In genomic region chr16:50025544-50025931, GRCh38 we compare ENCODE assay signal across 8 cellular contexts. TPM values are rescaled to one million over a fixed set of nuclear protein-coding genes. Genes with fewer than 3 reads are reported as not detected.
DNase-seq lines count a peak whose midpoint lies in the region; ATAC-seq and TF ChIP-seq lines count a peak whose summit lies in the region.

No MANE protein-coding gene starts in this region.

- CTCF ChIA-PET in SK-N-SH (lab: Yijun Ruan, JAX) = interaction anchor here (0.6 to 3.4 kb wide), 64 partner anchors 8 to 781 kb away, joined by 3 to 82 read pairs (median 4); partner anchors contain the start of gene HEATR3

- no peaks in the 10 kb centered on the region for H3K27me3 ChIP-seq in SK-N-SH (ENCODE audit: insufficient read depth)
- H3K27me3 ChIP-seq in lung (ENCODE audit: control insufficient read depth, insufficient read depth) = no peaks in the 10 kb centered on the region
- H3K27me3 ChIP-seq in subcutaneous abdominal adipose tissue (ENCODE audit: control insufficient read depth in 5 of 5, insufficient read depth in 4 of 5, low read length in 5 of 5) = no peaks in the 10 kb centered on the region

- no peaks in the 10 kb centered on the region for H3F3A ChIP-seq in SK-N-SH (replicated peaks; ENCODE audit: insufficient read depth)

- peak overlapping the region; percentile 78 for H3K9ac ChIP-seq in SK-N-SH
- peak overlapping the region; percentile 90 to 98 (median 98) for H3K9ac ChIP-seq in subcutaneous abdominal adipose tissue (ENCODE audit: low read length in 5 of 5)

- H3K9me3 ChIP-seq in SK-N-SH (no peaks in the 10 kb centered on the region), lung (ENCODE audit: control insufficient read depth in 2 of 2, insufficient read depth in 1 of 2, low read length in 1 of 2) (no peaks in the 10 kb centered on the region), subcutaneous abdominal adipose tissue (ENCODE audit: control insufficient read depth in 5 of 5, low read length in 5 of 5) (no peaks in the 10 kb centered on the region)

- H3K4me2 ChIP-seq in SK-N-SH = peak overlapping the region; percentile 90

- TF ChIP-seq RAD21 in SK-N-SH (IDR thresholded peaks at IDR 0.05; ENCODE audit: low read length) = no peak

- H3K36me3 ChIP-seq in SK-N-SH (replicated peaks in 1 of 2; ENCODE audit: control insufficient read depth in 1 of 2, insufficient read depth in 2 of 2, low read length in 1 of 2) = peaks cover 23 to 25% of the 10 kb centered on the region in 2 experiments
- H3K36me3 ChIP-seq in lung (ENCODE audit: control insufficient read depth in 2 of 2, insufficient read depth in 2 of 2, low read length in 2 of 2) = no peaks in the 10 kb centered on the region
- peaks cover 0 to 7% (median 7%) of the 10 kb centered on the region in 5 donors for H3K36me3 ChIP-seq in subcutaneous abdominal adipose tissue (ENCODE audit: control insufficient read depth in 5 of 5, insufficient read depth in 5 of 5, low read length in 5 of 5)

- H4K20me1 ChIP-seq in SK-N-SH (ENCODE audit: insufficient read depth) = no peaks in the 10 kb centered on the region

- ATAC-seq in HG02973 (IDR thresholded peaks at IDR 0.05; ENCODE audit: unreplicated experiment) (peak; percentile 1), lung (ENCODE audit: insufficient read depth, low FRiP score) (peak; percentile 25)

- WGBS in SK-N-SH (ENCODE audit: low lambda C conversion rate) = under 1% methylated on average over 17 of the region's 17 CpGs
- 0% methylated on average over 17 of the region's 17 CpGs for WGBS in lung, 2 donors

- peak overlapping the region; percentile 89 for H2AFZ ChIP-seq in SK-N-SH (ENCODE audit: low read depth)

- DNase-seq in DMS 273 (lab: John Stamatoyannopoulos, UW; ENCODE audit: unreplicated experiment) (peak; percentile 65), DMS 273 treated with DMSO at 0.1 percent for 48 hours (lab: John Stamatoyannopoulos, UW) (no peak), SK-N-SH (no peak), lung (ENCODE audit: low spot score) (no peak), SK-N-DZ (ENCODE audit: low spot score) (no peak)
- DNase-seq in central memory CD4-positive, alpha-beta T cell = peak; percentile 37

- H3K4me1 ChIP-seq in SK-N-SH (ENCODE audit: control insufficient read depth in 1 of 2, insufficient read depth in 2 of 2, low read depth in 1 of 2, low read length in 1 of 2) = peaks cover 5 to 14% of the 10 kb centered on the region in 2 experiments; a peak in 3 of 4 replicates
- H3K4me1 ChIP-seq in lung (ENCODE audit: control insufficient read depth in 2 of 2, insufficient read depth in 2 of 2, low read length in 2 of 2) = peaks cover 0 to 3% of the 10 kb centered on the region in 2 donors
- H3K4me1 ChIP-seq in subcutaneous abdominal adipose tissue (ENCODE audit: control insufficient read depth in 5 of 5, insufficient read depth in 5 of 5, low read length in 5 of 5) = peaks cover 0 to 20% (median 18%) of the 10 kb centered on the region in 5 donors

- H3K4me3 ChIP-seq in SK-N-SH (ENCODE audit: low read depth in 2 of 2, low read length in 1 of 2) (peak overlapping the region; percentile 84 to 89), lung (peak overlapping the region; percentile 90), subcutaneous abdominal adipose tissue (ENCODE audit: low read depth in 1 of 5, low read length in 5 of 5) (peak overlapping the region; percentile 94 to 98 (median 97))

- POLR2A ChIA-PET in SK-N-SH (lab: Yijun Ruan, JAX) = interaction anchor here (0.5 to 1.7 kb wide), 7 partner anchors 15 to 185 kb away, joined by 3 to 8 read pairs (median 4); partner anchors contain the start of gene HEATR3

- no peaks in the 10 kb centered on the region for H3K9me2 ChIP-seq in SK-N-SH

- TF ChIP-seq CTCF in SK-N-SH (IDR thresholded peaks at IDR 0.05) (no peak), lung (IDR thresholded peaks at IDR 0.05; ENCODE audit: control extremely low read depth, extremely low read depth) (no peak)

- no peak for TF ChIP-seq EP300 in SK-N-SH (IDR thresholded peaks at IDR 0.05; ENCODE audit: borderline replicate concordance in 1 of 2, low read depth in 1 of 2, low read length in 1 of 2)

- H3K27ac ChIP-seq in SK-N-SH (ENCODE audit: low read depth in 2 of 2, low read length in 1 of 2) = peak overlapping the region; percentile 19 to 81; a peak in 3 of 4 replicates
- H3K27ac ChIP-seq in lung (ENCODE audit: low read depth in 1 of 2, low read length in 1 of 2) = peak overlapping the region; percentile 86 to 88
- H3K27ac ChIP-seq in subcutaneous abdominal adipose tissue (ENCODE audit: low read depth, low read length) = peak overlapping the region; percentile 54

- peaks cover 52% of the 10 kb centered on the region for H3K79me2 ChIP-seq in SK-N-SH (ENCODE audit: insufficient read depth)

TF ChIP-seq in SK-N-SH, 30 proteins besides CTCF, POLR2A, EP300 and RAD21:
- TF ChIP-seq SMC3 (IDR thresholded peaks at IDR 0.05; ENCODE audit: low read depth, low read length) (no peak), NFIC (IDR thresholded peaks at IDR 0.05; ENCODE audit: borderline replicate concordance) (no peak), GABPA (IDR thresholded peaks at IDR 0.05; ENCODE audit: low read depth) (no peak), PBX3 (IDR thresholded peaks at IDR 0.05) (no peak), TEAD4 (IDR thresholded peaks at IDR 0.05; ENCODE audit: borderline replicate concordance, insufficient read depth) (no peak), SIN3A (IDR thresholded peaks at IDR 0.05; ENCODE audit: borderline replicate concordance, low read depth, low read length) (no peak), CHD2 (IDR thresholded peaks at IDR 0.05; ENCODE audit: low read length, partially characterized antibody) (no peak)

RNA-seq across cellular contexts. Expression of gene CNEP1R1, which starts 0.5 kb away (rescaled TPM):
- polyA plus RNA-seq in SK-N-SH (2012; rRNA removed) = 19.2 and 21.6 TPM in 2 replicates
- polyA plus RNA-seq in SK-N-SH (2012; cell fraction: cytosol; rRNA removed) = 22.5 and 26.6 TPM in 2 replicates
- polyA plus RNA-seq in SK-N-SH (2012; cell fraction: nucleus; rRNA removed) = 13.6 and 27.7 TPM in 2 replicates
- total RNA-seq in lung = 10 to 100 TPM; 18.9 to 23.2 TPM
- 10 to 100 TPM; 13.8 to 15.9 TPM for polyA plus RNA-seq in lung
- 13.5 and 14.9 TPM in 2 replicates for polyA plus RNA-seq in SK-N-DZ (2014; cell fraction: cytosol; rRNA removed)
- 17.9 and 19.6 TPM in 2 replicates for polyA plus RNA-seq in SK-N-DZ (2014; cell fraction: nucleus; rRNA removed)

RNA-seq across cellular contexts. Expression of gene HEATR3, which starts 40.2 kb away (rescaled TPM):
- polyA plus RNA-seq in SK-N-SH (2012; rRNA removed) (10.1 and 12.9 TPM in 2 replicates), lung (10 to 100 TPM in 1 of 2 donors, 1 to 10 TPM in 1; 8.7 to 12.0 TPM)
- 8.2 and 9.1 TPM in 2 replicates for polyA plus RNA-seq in SK-N-SH (2012; cell fraction: cytosol; rRNA removed)
- 21.4 and 33.1 TPM in 2 replicates for polyA plus RNA-seq in SK-N-SH (2012; cell fraction: nucleus; rRNA removed)
- total RNA-seq in lung = 10 to 100 TPM; 16.3 to 29.9 TPM
- polyA plus RNA-seq in SK-N-DZ (2014; cell fraction: cytosol; rRNA removed) = 26.8 and 43.5 TPM in 2 replicates
- 50.7 and 85.1 TPM in 2 replicates for polyA plus RNA-seq in SK-N-DZ (2014; cell fraction: nucleus; rRNA removed)

Comparison
In these comparisons a context has a peak if more than half of its experiments do, and no peak if none do; other contexts are left out.
1. DNase-seq: peak in DMS 273 (single experiment) and central memory CD4-positive, alpha-beta T cell (single experiment); none in DMS 273 treated with DMSO at 0.1 percent for 48 hours (single experiment), SK-N-SH (single experiment), lung (single experiment) and SK-N-DZ (single experiment).
2. Peak in every context shown above with its lines, with median percentiles within 50 percentile points of each other: H3K27ac ChIP-seq and H3K4me3 ChIP-seq.